ENCODE assay signal across 22 cellular contexts in genomic region chr1:240722788-240723187, GRCh38.
A peak's percentile ranks its signal among the peaks of the same experiment; 100 is the strongest.
DNase-seq lines count a peak whose midpoint lies in the region; ATAC-seq, FAIRE-seq and TF ChIP-seq lines count a peak whose summit lies in the region.
"Had no signal": no experiment of that assay in that cellular context is flagged by ENCODE, and none has a peak within 500 bp of the region (broad histone marks: within the 10 kb centered on the region; RNA-seq: fewer than 3 reads in every experiment).

No MANE protein-coding gene starts in this region.

- TF ChIP-seq EP300 in HepG2 (IDR thresholded peaks at IDR 0.05; ENCODE audit: low read depth in 2 of 2, low read length in 2 of 2): no peak
- TF ChIP-seq EP300 in HepG2 (CRISPR knock-in tag; IDR thresholded peaks at IDR 0.05; ENCODE audit: borderline replicate concordance): no peak
- TF ChIP-seq EP300 in GM12878 (IDR thresholded peaks at IDR 0.05; ENCODE audit: borderline replicate concordance in 1 of 2, control insufficient read depth in 1 of 2, low read depth in 2 of 2, low read length in 2 of 2): no peak

- H3K27ac ChIP-seq in HepG2 (ENCODE audit: extremely low read length, insufficient read depth, low read length) (no peak overlapping the region), right lobe of liver (no peak overlapping the region), HEK293 (ENCODE audit: extremely low read depth, low read depth, low read length) (no peak overlapping the region), GM12878 (ENCODE audit: control insufficient read depth, insufficient read depth) (no peak overlapping the region)
- H3K27ac ChIP-seq: BLaER1 had no signal

- H3K4me2 ChIP-seq in HepG2 (ENCODE audit: low read depth, low read length) (no peak overlapping the region), GM12878 (ENCODE audit: control insufficient read depth, insufficient read depth) (no peak overlapping the region)
- H3K4me2 ChIP-seq: BLaER1 had no signal

- H3K4me3 ChIP-seq in HepG2 (replicated peaks in 1 of 3; ENCODE audit: insufficient read depth in 1 of 3, low read depth in 2 of 3, low read length in 3 of 3) (no peak overlapping the region), right lobe of liver (no peak overlapping the region), HEK293 (ENCODE audit: low read depth, low read length) (no peak overlapping the region), GM12878 (no peak overlapping the region)
- H3K4me3 ChIP-seq: BLaER1 had no signal

- in situ Hi-C loops in HepG2 (cut with HindIII; ENCODE audit: extremely low pct_ligation_motif_present, low pct_unique_long_range_greater_than_20kb): no loop called here
- in situ Hi-C loops in GM12878 (cut with MboI): no loop called here

- H2AFZ ChIP-seq in HepG2 (ENCODE audit: low read length) (no peak overlapping the region), GM12878 (ENCODE audit: control insufficient read depth, low read depth, low read length) (no peak overlapping the region)

- H4K20me1 ChIP-seq in HepG2 (ENCODE audit: insufficient read depth, low read length): no peaks in the 10 kb centered on the region
- H4K20me1 ChIP-seq in GM12878 (ENCODE audit: control insufficient read depth, insufficient read depth): no peaks in the 10 kb centered on the region
- H4K20me1 ChIP-seq: BLaER1 had no signal

- RAD21 ChIA-PET in GM12878 (lab: Charles Lee; ENCODE audit: unreplicated experiment): no interaction called here

- SMC1A ChIA-PET in GM12878 (lab: Charles Lee; ENCODE audit: uncharacterized antibody, unreplicated experiment): no interaction called here

- H3K36me3 ChIP-seq in HepG2 (replicated peaks in 1 of 2; ENCODE audit: control insufficient read depth in 1 of 2, insufficient read depth in 2 of 2, low read length in 2 of 2): no peaks in the 10 kb centered on the region
- H3K36me3 ChIP-seq in right lobe of liver: no peaks in the 10 kb centered on the region
- no peaks in the 10 kb centered on the region for H3K36me3 ChIP-seq in HEK293 (ENCODE audit: control insufficient read depth in 2 of 2, insufficient read depth in 1 of 2, low read length in 2 of 2)
- no peaks in the 10 kb centered on the region for H3K36me3 ChIP-seq in GM12878 (ENCODE audit: control insufficient read depth in 2 of 2, insufficient read depth in 2 of 2, low read length in 1 of 2)
- H3K36me3 ChIP-seq: BE2C, BLaER1 had no signal

- TF ChIP-seq CTCF in HepG2 (CRISPR knock-in tag; IDR thresholded peaks at IDR 0.05) (no peak), right lobe of liver (IDR thresholded peaks at IDR 0.05) (no peak), HEK293 (tag by site-specific recombination; IDR thresholded peaks at IDR 0.05) (no peak), GM12878 (IDR thresholded peaks at IDR 0.05 in 2 of 3, conservative IDR thresholded peaks at IDR 0.05 in 1 of 3; ENCODE audit: control insufficient read depth in 2 of 3, extremely low read depth in 1 of 3, insufficient read depth in 1 of 3, low read depth in 3 of 3, low read length in 3 of 3) (no peak)

- CTCF ChIA-PET in HepG2 (lab: Yijun Ruan, JAX; ENCODE audit: low intra/inter-chr PET ratio, low total read pairs) (no interaction called here), HEK293 (lab: Yijun Ruan, JAX) (interaction anchor here (0.6 to 2.8 kb wide), 2 partner anchors 9 to 10 kb away, joined by 3 to 15 read pairs; no protein-coding TSS in a partner anchor), GM12878 (lab: Yijun Ruan, JAX) (interaction anchor here (2.0 kb wide), 1 partner anchor 10 kb away, joined by 6 read pairs; no protein-coding TSS in a partner anchor)

- intact Hi-C loops in HepG2 (cut with micrococcal nuclease; ENCODE audit: unreplicated experiment): no loop called here
- intact Hi-C loops in right lobe of liver (cut with DNase I): no loop called here
- intact Hi-C loops in GM12878 (cut with micrococcal nuclease; ENCODE audit: unreplicated experiment): no loop called here

- H3K9ac ChIP-seq in HepG2 (ENCODE audit: insufficient read depth, low read depth, low read length) (no peak overlapping the region), GM12878 (ENCODE audit: control insufficient read depth, insufficient read depth, low read length) (no peak overlapping the region)
- H3K9ac ChIP-seq: BLaER1 had no signal

- H3K79me2 ChIP-seq in HepG2 (ENCODE audit: insufficient read depth, low read length): no peaks in the 10 kb centered on the region
- H3K79me2 ChIP-seq in GM12878 (ENCODE audit: control insufficient read depth, insufficient read depth, low read length): no peaks in the 10 kb centered on the region

- BruUV-seq in HepG2 (replicated peaks; lab: Mats Ljungman, UMichigan) (no TSS peak), GM12878 (replicated peaks; lab: Mats Ljungman, UMichigan) (no TSS peak)

- WGBS in HepG2 (ENCODE audit: low lambda C conversion rate): 2% methylated on average over 10 of the region's 10 CpGs
- WGBS in right lobe of liver (ENCODE audit: insufficient coverage, low coverage, low lambda C conversion rate, missing lambda C conversion rate): 45% methylated on average over 6 of the region's 10 CpGs
- 36% methylated on average over 10 of the region's 10 CpGs for WGBS in GM12878 (ENCODE audit: insufficient coverage, insufficient replicate concordance, low lambda C conversion rate, missing lambda C conversion rate)

- DNase-seq in HepG2 (ENCODE audit: low spot score) (no peak), right lobe of liver (no peak), GM12878 (ENCODE audit: low read depth, low spot score) (no peak)
- no peak for DNase-seq in activated T-cell treated with anti-CD3 and anti-CD28 coated beads, Interleukin-2, amount 50 U/mL, for 1 hour
- DNase-seq: 8988T; ACHN; BE2C; C1 segment of cervical spinal cord; CD4-positive, alpha-beta memory T cell; CD4-positive, CD25-positive, alpha-beta regulatory T cell; CD8-positive, alpha-beta memory T cell; COR-L47; DMS79 treated with DMSO at 0.1 percent for 48 hours; GF-D8 had no signal

- FAIRE-seq in HepG2 (lab: Jason Lieb, UNC) (no peak), GM12878 (lab: Jason Lieb, UNC) (no peak)
- FAIRE-seq: A204.1, G401.6, GM12892, GM18507 had no signal

- TF ChIP-seq RAD21 in HepG2 (CRISPR knock-in tag; IDR thresholded peaks at IDR 0.05): no peak
- TF ChIP-seq RAD21 in GM12878 (IDR thresholded peaks at IDR 0.05; ENCODE audit: insufficient read depth, low read depth, low read length): no peak

- H3K27me3 ChIP-seq in HepG2 (ENCODE audit: control insufficient read depth in 1 of 2, insufficient read depth in 2 of 2, low read length in 2 of 2) (no peaks in the 10 kb centered on the region), right lobe of liver (no peaks in the 10 kb centered on the region), GM12878 (replicated peaks in 1 of 2; ENCODE audit: control insufficient read depth in 2 of 2, insufficient read depth in 2 of 2, low read length in 1 of 2) (no peaks in the 10 kb centered on the region)
- H3K27me3 ChIP-seq: BE2C, BLaER1 had no signal

- POLR2A ChIA-PET in HepG2 (lab: Yijun Ruan, JAX): no interaction called here
- POLR2A ChIA-PET in HEK293 (lab: Yijun Ruan, JAX): interaction anchor here (0.7 kb wide), 1 partner anchor 258 kb away, joined by 3 read pairs; no protein-coding TSS in a partner anchor
- POLR2A ChIA-PET in GM12878 (lab: Charles Lee): no interaction called here

- ATAC-seq in HepG2: no peak
- no peak for ATAC-seq in right lobe of liver
- no peak for ATAC-seq in GM12878
- no peak for ATAC-seq in HG02870 (IDR thresholded peaks at IDR 0.05; ENCODE audit: unreplicated experiment)
- ATAC-seq in GM21576 (IDR thresholded peaks at IDR 0.05; ENCODE audit: unreplicated experiment): no peak

- TF ChIP-seq POLR2A in HepG2 (IDR thresholded peaks at IDR 0.05; ENCODE audit: insufficient read depth in 1 of 2, low read depth in 2 of 2, low read length in 2 of 2): no peak
- no peak for TF ChIP-seq POLR2A in right lobe of liver (IDR thresholded peaks at IDR 0.05)
- no peak for TF ChIP-seq POLR2A in GM12878 (IDR thresholded peaks at IDR 0.05; ENCODE audit: low read depth, low read length)

- 0 out of 2 replicates have a peak, but pooled peaks cover 4% of the 10 kb centered on the region for H3K9me3 ChIP-seq in HepG2 (ENCODE audit: low read length)
- H3K9me3 ChIP-seq in right lobe of liver: no peaks in the 10 kb centered on the region
- no peaks in the 10 kb centered on the region for H3K9me3 ChIP-seq in HEK293 (ENCODE audit: control insufficient read depth, insufficient read depth, low read depth, low read length)
- no peaks in the 10 kb centered on the region for H3K9me3 ChIP-seq in GM12878 (replicated peaks; ENCODE audit: control insufficient read depth, insufficient read depth, low read length)
- H3K9me3 ChIP-seq: BE2C had no signal

- H3K4me1 ChIP-seq in HepG2 (ENCODE audit: insufficient read depth, low read length): no peaks in the 10 kb centered on the region
- H3K4me1 ChIP-seq in right lobe of liver: no peaks in the 10 kb centered on the region
- H3K4me1 ChIP-seq in HEK293 (ENCODE audit: control insufficient read depth, insufficient read depth, low read length): no peaks in the 10 kb centered on the region
- no peaks in the 10 kb centered on the region for H3K4me1 ChIP-seq in GM12878 (ENCODE audit: control insufficient read depth, insufficient read depth, low read length)
- H3K4me1 ChIP-seq: BE2C, BLaER1 had no signal

TF ChIP-seq in HepG2, 621 proteins besides CTCF, POLR2A, EP300 and RAD21 (continues in another document):
- TF ChIP-seq KAT2B (IDR thresholded peaks at IDR 0.05; ENCODE audit: borderline replicate concordance, low read depth, low read length) (no peak), ATF7 (IDR thresholded peaks at IDR 0.05) (peak; percentile 99), ATF7 (CRISPR knock-in tag; IDR thresholded peaks at IDR 0.05) (no peak), SMAD3 (CRISPR knock-in tag; IDR thresholded peaks at IDR 0.05) (no peak), CREB1 (IDR thresholded peaks at IDR 0.05) (peak; percentile 96), CREB1 (CRISPR knock-in tag; IDR thresholded peaks at IDR 0.05) (no peak), MED8 (CRISPR knock-in tag; IDR thresholded peaks at IDR 0.05; ENCODE audit: insufficient replicate concordance) (no peak)

TF ChIP-seq in GM12878, 131 proteins besides CTCF, POLR2A, EP300 and RAD21:
- TF ChIP-seq SMAD1 (IDR thresholded peaks at IDR 0.05; ENCODE audit: low read depth, partially characterized antibody) (no peak), ATF7 (IDR thresholded peaks at IDR 0.05; ENCODE audit: low read depth) (peak; percentile 68)

Comparison
In these comparisons a context has a peak if more than half of its experiments do, and no peak if none do; other contexts are left out.
1. Of the 63 proteins assayed by ChIP-seq in both HepG2 and HEK293: peak only in HepG2: none; only in HEK293: ATF2; in both: none; in neither: 62.